ENCODE assay signal across 8 cellular contexts in genomic region chr14:91510171-91511013, GRCh38. TPM values are rescaled to one million over a fixed set of nuclear protein-coding genes. Genes with fewer than 3 reads are reported as not detected.
DNase-seq lines count a peak whose midpoint lies in the region; ATAC-seq and TF ChIP-seq lines count a peak whose summit lies in the region.

TSS of gene PPP4R3A (minus strand) at chr14:91510310. CDS start at chr14:91509647, 663 bp downstream.

- H3K9ac ChIP-seq in liver (ENCODE audit: low read depth in 1 of 2, low read length in 2 of 2), result peak within 1 kb of the TSS; percentile 68 to 90

- DNase-seq in NCI-H774 (lab: John Stamatoyannopoulos, UW) (peak; percentile 96), dermis blood vessel endothelial cell (peak; percentile 98)
- peak; percentile 90 to 91 for DNase-seq in activated CD4-positive, alpha-beta T cell treated with anti-CD3 and anti-CD28 coated beads, Interleukin-2, amount 50 U/mL, for 4 hours
- peak; percentile 95 for DNase-seq in stimulated activated CD4-positive, alpha-beta T cell treated with anti-CD3 and anti-CD28 coated beads, Interleukin-4, amount 100 ng/mL, for 24 hours

- no peak for TF ChIP-seq CTCF in C4-2B (conservative IDR thresholded peaks at IDR 0.05)
- no peak for TF ChIP-seq CTCF in liver (IDR thresholded peaks at IDR 0.05; ENCODE audit: low read depth, low read length, missing input control)

- H3K9me3 ChIP-seq in liver (ENCODE audit: control insufficient read depth in 4 of 4, low read length in 3 of 4), result no peaks in the 10 kb centered on the region

- no peaks in the 10 kb centered on the region for H3K27me3 ChIP-seq in liver (ENCODE audit: control insufficient read depth in 4 of 4, insufficient read depth in 4 of 4, low read length in 3 of 4)

- H3K27ac ChIP-seq in C4-2B, result peak within 1 kb of the TSS; percentile 96
- H3K27ac ChIP-seq in liver (ENCODE audit: low read depth in 1 of 2, low read length in 2 of 2), result peak within 1 kb of the TSS; percentile 94 to 96

- peaks cover 3 to 17% (median 13%) of the 10 kb centered on the region in 4 donors for H3K4me1 ChIP-seq in liver (ENCODE audit: control insufficient read depth in 4 of 4, insufficient read depth in 4 of 4, low read length in 3 of 4)

- H3K4me3 ChIP-seq in liver (ENCODE audit: low read depth in 1 of 3, low read length in 3 of 3), result peak within 1 kb of the TSS; percentile 88 to 100 (median 91)

- H3K36me3 ChIP-seq in liver (ENCODE audit: control insufficient read depth in 4 of 4, insufficient read depth in 3 of 4, low read depth in 1 of 4, low read length in 3 of 4), result peaks cover 0 to 2% (median under 1%) of the 10 kb centered on the region in 4 donors

- peak in 1 of 2 donors; percentile 47 for TF ChIP-seq RAD21 in liver (IDR thresholded peaks at IDR 0.05)

- under 1% methylated on average over 95 of the region's 95 CpGs for WGBS in liver

- peak; percentile 81 for ATAC-seq in GM19395 (IDR thresholded peaks at IDR 0.05; ENCODE audit: unreplicated experiment)
- peak; percentile 79 for ATAC-seq in HG03565 (IDR thresholded peaks at IDR 0.05; ENCODE audit: unreplicated experiment)

TF ChIP-seq in liver, 16 proteins besides CTCF, POLR2A, EP300 and RAD21:
- peak in 1 of 2 donors; percentile 44 for TF ChIP-seq JUND (IDR thresholded peaks at IDR 0.05)
- TF ChIP-seq RXRA (IDR thresholded peaks at IDR 0.05), result peak in 1 of 2 donors; percentile 39
- peak; percentile 91 for TF ChIP-seq SP1 (IDR thresholded peaks at IDR 0.05)
- peak; percentile 90 for TF ChIP-seq TAF1 (conservative IDR thresholded peaks at IDR 0.05)
- TF ChIP-seq ATF3 (IDR thresholded peaks at IDR 0.05), result no peak
- TF ChIP-seq HNF4A (conservative IDR thresholded peaks at IDR 0.05), result peak; percentile 6 to 36
- TF ChIP-seq, protein P1, sequence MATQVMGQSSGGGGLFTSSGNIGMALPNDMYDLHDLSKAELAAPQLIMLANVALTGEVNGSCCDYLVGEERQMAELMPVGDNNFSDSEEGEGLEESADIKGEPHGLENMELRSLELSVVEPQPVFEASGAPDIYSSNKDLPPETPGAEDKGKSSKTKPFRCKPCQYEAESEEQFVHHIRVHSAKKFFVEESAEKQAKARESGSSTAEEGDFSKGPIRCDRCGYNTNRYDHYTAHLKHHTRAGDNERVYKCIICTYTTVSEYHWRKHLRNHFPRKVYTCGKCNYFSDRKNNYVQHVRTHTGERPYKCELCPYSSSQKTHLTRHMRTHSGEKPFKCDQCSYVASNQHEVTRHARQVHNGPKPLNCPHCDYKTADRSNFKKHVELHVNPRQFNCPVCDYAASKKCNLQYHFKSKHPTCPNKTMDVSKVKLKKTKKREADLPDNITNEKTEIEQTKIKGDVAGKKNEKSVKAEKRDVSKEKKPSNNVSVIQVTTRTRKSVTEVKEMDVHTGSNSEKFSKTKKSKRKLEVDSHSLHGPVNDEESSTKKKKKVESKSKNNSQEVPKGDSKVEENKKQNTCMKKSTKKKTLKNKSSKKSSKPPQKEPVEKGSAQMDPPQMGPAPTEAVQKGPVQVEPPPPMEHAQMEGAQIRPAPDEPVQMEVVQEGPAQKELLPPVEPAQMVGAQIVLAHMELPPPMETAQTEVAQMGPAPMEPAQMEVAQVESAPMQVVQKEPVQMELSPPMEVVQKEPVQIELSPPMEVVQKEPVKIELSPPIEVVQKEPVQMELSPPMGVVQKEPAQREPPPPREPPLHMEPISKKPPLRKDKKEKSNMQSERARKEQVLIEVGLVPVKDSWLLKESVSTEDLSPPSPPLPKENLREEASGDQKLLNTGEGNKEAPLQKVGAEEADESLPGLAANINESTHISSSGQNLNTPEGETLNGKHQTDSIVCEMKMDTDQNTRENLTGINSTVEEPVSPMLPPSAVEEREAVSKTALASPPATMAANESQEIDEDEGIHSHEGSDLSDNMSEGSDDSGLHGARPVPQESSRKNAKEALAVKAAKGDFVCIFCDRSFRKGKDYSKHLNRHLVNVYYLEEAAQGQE (IDR thresholded peaks at IDR 0.05), result peak; percentile 88
- TF ChIP-seq FOXA1 (IDR thresholded peaks at IDR 0.05), result peak; percentile 49
- peak; percentile 77 for TF ChIP-seq MAX (IDR thresholded peaks at IDR 0.05)
- TF ChIP-seq GABPA (IDR thresholded peaks at IDR 0.05 in 1 of 2, conservative IDR thresholded peaks at IDR 0.05 in 1 of 2), result peak in 1 of 2 donors; percentile 71
- TF ChIP-seq ZBTB33 (IDR thresholded peaks at IDR 0.05), result peak; percentile 35
- peak; percentile 99 for TF ChIP-seq YY1 (IDR thresholded peaks at IDR 0.05)
- TF ChIP-seq HNF4G (IDR thresholded peaks at IDR 0.05), result no peak
- TF ChIP-seq EGR1 (IDR thresholded peaks at IDR 0.05; ENCODE audit: low read depth in 2 of 2), result peak; percentile 69 to 71
- no peak for TF ChIP-seq FOXA2 (IDR thresholded peaks at IDR 0.05)
- TF ChIP-seq NR2F2 (IDR thresholded peaks at IDR 0.05), result no peak

RNA-seq across cellular contexts. Expression of gene PPP4R3A, which starts in this region (rescaled TPM):
- total RNA-seq in dermis blood vessel endothelial cell (83.2 and 104 TPM in 2 replicates), liver (10 to 100 TPM; 59.9 to 63.3 TPM)
- 10 to 100 TPM; 18.7 to 25.1 TPM for polyA plus RNA-seq in liver

Comparison
In these comparisons a context has a peak if more than half of its experiments do, and no peak if none do; other contexts are left out.
1. Peak in every context shown above with its lines: DNase-seq, ATAC-seq, H3K4me3 ChIP-seq and H3K27ac ChIP-seq.